Comparison of ENCODE assay signal across 21 cellular contexts in genomic region chr1:161825831-161826230, GRCh38. TPM values are rescaled to one million over a fixed set of nuclear protein-coding genes. Genes with fewer than 3 reads are reported as not detected.
DNase-seq lines count a peak whose midpoint lies in the region; ATAC-seq, FAIRE-seq and TF ChIP-seq lines count a peak whose summit lies in the region.
"Had no signal": no experiment of that assay in that cellular context is flagged by ENCODE, and none has a peak within 500 bp of the region (broad histone marks: within the 10 kb centered on the region; RNA-seq: fewer than 3 reads in every experiment).

No MANE protein-coding gene starts in this region.

- H3K4me2 ChIP-seq in IMR-90 (ENCODE audit: low read depth, low read length), result no peak overlapping the region
- no peak overlapping the region for H3K4me2 ChIP-seq in neural progenitor cell
- H3K4me2 ChIP-seq: BLaER1 treated with 17β-estradiol and CSF1 and Interleukin-3, amounts not matched to agents 10 nM and 100 nM had no signal

- H4K5ac ChIP-seq in IMR-90 (ENCODE audit: low read depth, low read length), result no peak overlapping the region

- H2BK120ac ChIP-seq in IMR-90 (ENCODE audit: low read depth, low read length), result no peak overlapping the region

- H3K79me2 ChIP-seq in neural progenitor cell (ENCODE audit: low read depth), result no peaks in the 10 kb centered on the region

- no peaks in the 10 kb centered on the region for H4K20me1 ChIP-seq in IMR-90 (ENCODE audit: insufficient read depth, low read length)
- no peaks in the 10 kb centered on the region for H4K20me1 ChIP-seq in neural progenitor cell (ENCODE audit: low read depth)

- peaks cover 3% of the 10 kb centered on the region for H3K9me3 Mint-ChIP-seq in neural progenitor cell
- H3K9me3 Mint-ChIP-seq: CD4-positive, alpha-beta T cell had no signal

- no peak overlapping the region for H3K4me3 ChIP-seq in A673 (ENCODE audit: low read depth, low read length, poor library complexity, severe bottlenecking)
- no peak overlapping the region for H3K4me3 ChIP-seq in IMR-90 (ENCODE audit: insufficient read depth, low read depth, low read length)
- H3K4me3 ChIP-seq in neural progenitor cell, result no peak overlapping the region
- H3K4me3 ChIP-seq: BLaER1 treated with 17β-estradiol and CSF1 and Interleukin-3, amounts not matched to agents 10 nM and 100 nM; GM12878 had no signal

- POLR2A ChIA-PET in A673 (lab: Charles Lee; ENCODE audit: low non-redundant PET) (no interaction called here), IMR-90 (lab: Charles Lee; ENCODE audit: unreplicated experiment) (no interaction called here)

- no peak overlapping the region for H2BK20ac ChIP-seq in IMR-90 (ENCODE audit: low read depth, low read length)

- H3K4me1 Mint-ChIP-seq in neural progenitor cell, result no peaks in the 10 kb centered on the region
- H3K4me1 Mint-ChIP-seq: B cell had no signal

- H3K36me3 ChIP-seq in A673 (ENCODE audit: insufficient read depth, low read length, poor library complexity, severe bottlenecking) (no peaks in the 10 kb centered on the region), IMR-90 (ENCODE audit: control insufficient read depth, insufficient read depth, low read length) (no peaks in the 10 kb centered on the region; the same call in 1 of the 2 replicates), neural progenitor cell (no peaks in the 10 kb centered on the region)

- no peak overlapping the region for H4K8ac ChIP-seq in IMR-90 (ENCODE audit: low read depth in 2 of 2, low read length in 2 of 2)

- H3K4ac ChIP-seq in IMR-90 (ENCODE audit: low read depth, low read length), result no peak overlapping the region

- DNase-seq in A673 (ENCODE audit: low spot score), result peak; percentile 92
- no peak for DNase-seq in IMR-90
- DNase-seq in neural progenitor cell (ENCODE audit: low spot score), result peak; percentile 3
- no peak for DNase-seq in H54 (ENCODE audit: insufficient read length, low spot score)
- DNase-seq: 8988T; AML-193; CD4-positive, alpha-beta T cell; CD8-positive, alpha-beta memory T cell; DMS 273 treated with DMSO at 0.1 percent for 48 hours; DMS79; DND-41; EL; GDM1 had no signal

- H3K9me1 ChIP-seq in IMR-90 (ENCODE audit: insufficient read depth, low read length), result no peaks in the 10 kb centered on the region

- H3K27ac Mint-ChIP-seq in neural progenitor cell, result no peak overlapping the region
- H3K27ac Mint-ChIP-seq: B cell; CD4-positive, alpha-beta T cell had no signal

- ATAC-seq in IMR-90 (ENCODE audit: low read depth), result no peak
- ATAC-seq in GM18520 (IDR thresholded peaks at IDR 0.05; ENCODE audit: unreplicated experiment), result no peak
- ATAC-seq: GM12878 had no signal

- H3K9me3 ChIP-seq in A673 (ENCODE audit: low read depth, low read length, poor library complexity, severe bottlenecking), result no peaks in the 10 kb centered on the region
- H3K9me3 ChIP-seq in IMR-90 (ENCODE audit: control insufficient read depth, insufficient read depth, low read length), result no peaks in the 10 kb centered on the region
- no peaks in the 10 kb centered on the region for H3K9me3 ChIP-seq in neural progenitor cell (ENCODE audit: low read depth)

- CTCF ChIA-PET in A673 (lab: Charles Lee) (interaction anchor here (0.6 kb wide), 1 partner anchor 519 kb away, joined by 6 read pairs; no protein-coding TSS in a partner anchor), IMR-90 (lab: Yijun Ruan, JAX) (interaction anchor here (0.5 to 1.7 kb wide), 2 partner anchors 18 to 211 kb away, joined by 3 to 7 read pairs; no protein-coding TSS in a partner anchor)

- H3K36me3 Mint-ChIP-seq in neural progenitor cell, result peaks cover 13% of the 10 kb centered on the region

- TF ChIP-seq CTCF in A673 (conservative IDR thresholded peaks at IDR 0.05; ENCODE audit: low read depth, low read length) (no peak), IMR-90 (conservative IDR thresholded peaks at IDR 0.05; ENCODE audit: low read depth, low read length) (no peak), neural progenitor cell (IDR thresholded peaks at IDR 0.05) (no peak)

- intact Hi-C loops in A673 (cut with micrococcal nuclease; ENCODE audit: unreplicated experiment), result no loop called here
- intact Hi-C loops in IMR-90 (cut with micrococcal nuclease), result no loop called here

- no peak overlapping the region for H3K23ac ChIP-seq in IMR-90 (ENCODE audit: low read depth, low read length)

- no peak overlapping the region for H2BK15ac ChIP-seq in IMR-90 (ENCODE audit: low read depth, low read length)

- H2AK5ac ChIP-seq in IMR-90 (ENCODE audit: low read depth, low read length), result no peak overlapping the region

- TF ChIP-seq POLR2A in IMR-90 (IDR thresholded peaks at IDR 0.05; ENCODE audit: low read depth, low read length) (no peak), H54 (IDR thresholded peaks at IDR 0.05; ENCODE audit: low read depth, low read length) (no peak)

- BruUV-seq in A673 (replicated peaks; lab: Mats Ljungman, UMichigan) (no TSS peak), IMR-90 (replicated peaks; lab: Mats Ljungman, UMichigan) (no TSS peak)

- H3K14ac ChIP-seq in IMR-90 (replicated peaks; ENCODE audit: low read depth, low read length), result no peak overlapping the region; the same call in 1 of the 2 replicates

- no peaks in the 10 kb centered on the region for H3K27me3 Mint-ChIP-seq in neural progenitor cell (ENCODE audit: insufficient read depth, low read depth)
- H3K27me3 Mint-ChIP-seq: B cell; CD4-positive, alpha-beta T cell; CD8-positive, alpha-beta memory T cell had no signal

- dilution Hi-C loops in IMR-90 (cut with HindIII; ENCODE audit: low sequenced_read_pairs, unreplicated experiment), result no loop called here

- H3K9ac ChIP-seq in IMR-90 (ENCODE audit: low read depth, low read length) (no peak overlapping the region), neural progenitor cell (no peak overlapping the region)
- H3K9ac ChIP-seq: BLaER1 treated with 17β-estradiol and CSF1 and Interleukin-3, amounts not matched to agents 10 nM and 100 nM had no signal

- H3K4me1 ChIP-seq in A673 (ENCODE audit: insufficient read depth, low read length, poor library complexity, severe bottlenecking) (peaks cover 32% of the 10 kb centered on the region), IMR-90 (ENCODE audit: control insufficient read depth, insufficient read depth, low read length) (no peaks in the 10 kb centered on the region; the same call in 1 of the 2 replicates), neural progenitor cell (no peaks in the 10 kb centered on the region)
- H3K4me1 ChIP-seq: BLaER1 treated with 17β-estradiol and CSF1 and Interleukin-3, amounts not matched to agents 10 nM and 100 nM had no signal

- no peak overlapping the region for H3K4me3 Mint-ChIP-seq in neural progenitor cell
- H3K4me3 Mint-ChIP-seq: B cell; CD4-positive, alpha-beta T cell; CD8-positive, alpha-beta memory T cell had no signal

- no peak overlapping the region for H3K18ac ChIP-seq in IMR-90 (ENCODE audit: low read depth, low read length)

- peak overlapping the region; percentile 45 for H2AK9ac ChIP-seq in IMR-90 (replicated peaks; ENCODE audit: low read depth, low read length, poor library complexity)

- no peak overlapping the region for H2AFZ ChIP-seq in IMR-90 (replicated peaks; ENCODE audit: low read length, poor library complexity)
- H2AFZ ChIP-seq in neural progenitor cell (replicated peaks), result no peak overlapping the region

- H3K56ac ChIP-seq in IMR-90 (ENCODE audit: extremely low read depth, insufficient read depth, low read length), result no peak overlapping the region

- H4K91ac ChIP-seq in IMR-90 (ENCODE audit: insufficient read depth, low read depth, low read length), result no peak overlapping the region

- H3K27ac ChIP-seq in A673 (ENCODE audit: low read depth, low read length, poor library complexity, severe bottlenecking) (peak overlapping the region; percentile 82), IMR-90 (ENCODE audit: insufficient read depth, low read length) (no peak overlapping the region), neural progenitor cell (no peak overlapping the region)
- H3K27ac ChIP-seq: BLaER1 treated with 17β-estradiol and CSF1 and Interleukin-3, amounts not matched to agents 10 nM and 100 nM had no signal

- in situ Hi-C loops in IMR-90 (cut with MboI; ENCODE audit: low sequenced_read_pairs), result no loop called here

- H3K27me3 ChIP-seq in A673 (replicated peaks; ENCODE audit: insufficient read depth, low read depth, low read length, poor library complexity) (no peaks in the 10 kb centered on the region), IMR-90 (ENCODE audit: control insufficient read depth, insufficient read depth, low read length) (no peaks in the 10 kb centered on the region), neural progenitor cell (no peaks in the 10 kb centered on the region)
- H3K27me3 ChIP-seq: BLaER1 treated with 17β-estradiol and CSF1 and Interleukin-3, amounts not matched to agents 10 nM and 100 nM had no signal

- H2BK5ac ChIP-seq in IMR-90 (ENCODE audit: low read depth, low read length, poor library complexity, severe bottlenecking), result no peak overlapping the region

- no peak for TF ChIP-seq RAD21 in IMR-90 (IDR thresholded peaks at IDR 0.05; ENCODE audit: low read length)

- no CpG with 5 or more reads among the region's 4 CpGs for WGBS in IMR-90 (ENCODE audit: extremely low coverage in 2 of 2, insufficient read length in 1 of 2), 2 experiments

- no peaks in the 10 kb centered on the region for H3F3A ChIP-seq in neural progenitor cell (ENCODE audit: low read depth)

- H3K79me1 ChIP-seq in IMR-90 (ENCODE audit: low read depth in 1 of 2, low read length in 2 of 2), result 0 out of 4 replicates have a peak, but pooled peaks cover 0 to 6% of the 10 kb centered on the region in 2 experiments

- no peak for FAIRE-seq in H54 (lab: Jason Lieb, UNC)
- FAIRE-seq: A204.1, GM12878, GM12892, GM18507, GM19239 had no signal

TF ChIP-seq in IMR-90, 13 proteins besides CTCF, POLR2A, EP300 and RAD21 (continues in another document):
- TF ChIP-seq RFX5 (IDR thresholded peaks at IDR 0.05; ENCODE audit: low read depth, low read length), result no peak
- no peak for TF ChIP-seq FOS (IDR thresholded peaks at IDR 0.05; ENCODE audit: low read depth, low read length)
- TF ChIP-seq, protein P1, sequence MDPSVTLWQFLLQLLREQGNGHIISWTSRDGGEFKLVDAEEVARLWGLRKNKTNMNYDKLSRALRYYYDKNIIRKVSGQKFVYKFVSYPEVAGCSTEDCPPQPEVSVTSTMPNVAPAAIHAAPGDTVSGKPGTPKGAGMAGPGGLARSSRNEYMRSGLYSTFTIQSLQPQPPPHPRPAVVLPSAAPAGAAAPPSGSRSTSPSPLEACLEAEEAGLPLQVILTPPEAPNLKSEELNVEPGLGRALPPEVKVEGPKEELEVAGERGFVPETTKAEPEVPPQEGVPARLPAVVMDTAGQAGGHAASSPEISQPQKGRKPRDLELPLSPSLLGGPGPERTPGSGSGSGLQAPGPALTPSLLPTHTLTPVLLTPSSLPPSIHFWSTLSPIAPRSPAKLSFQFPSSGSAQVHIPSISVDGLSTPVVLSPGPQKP (IDR thresholded peaks at IDR 0.05; ENCODE audit: borderline replicate concordance, low read depth, low read length), result no peak
- no peak for TF ChIP-seq NFE2L2 (IDR thresholded peaks at IDR 0.05; ENCODE audit: low read depth, low read length)
- no peak for TF ChIP-seq SMC3 (IDR thresholded peaks at IDR 0.05; ENCODE audit: low read depth, low read length)

RNA-seq across cellular contexts. Expression of gene ATF6, which starts 59.7 kb away (rescaled TPM):
- total RNA-seq in A673 (2021) (21.8 and 24.4 TPM in 2 replicates), IMR-90 (2012; rRNA removed) (17.6 and 17.8 TPM in 2 replicates), neural progenitor cell (ENCODE audit: low replicate concordance) (22.3 and 31.7 TPM in 2 replicates)
- 11.5 and 12.2 TPM in 2 replicates for polyA plus RNA-seq in IMR-90 (2012; rRNA removed)
- polyA plus RNA-seq in IMR-90 (2012; cell fraction: cytosol; rRNA removed), result 3.0 and 4.1 TPM in 2 replicates
- 1.2 and 6.3 TPM in 2 replicates for polyA plus RNA-seq in IMR-90 (2012; cell fraction: nucleus; rRNA removed; ENCODE audit: low replicate concordance)

Comparison
In these comparisons a context has a peak if more than half of its experiments do, and no peak if none do; other contexts are left out.
1. DNase-seq: peak in A673 (single experiment) and neural progenitor cell (single experiment); none in IMR-90 (single experiment) and H54 (single experiment).